ENCODE assay signal across 10 cellular contexts in the genomic region with DNA sequence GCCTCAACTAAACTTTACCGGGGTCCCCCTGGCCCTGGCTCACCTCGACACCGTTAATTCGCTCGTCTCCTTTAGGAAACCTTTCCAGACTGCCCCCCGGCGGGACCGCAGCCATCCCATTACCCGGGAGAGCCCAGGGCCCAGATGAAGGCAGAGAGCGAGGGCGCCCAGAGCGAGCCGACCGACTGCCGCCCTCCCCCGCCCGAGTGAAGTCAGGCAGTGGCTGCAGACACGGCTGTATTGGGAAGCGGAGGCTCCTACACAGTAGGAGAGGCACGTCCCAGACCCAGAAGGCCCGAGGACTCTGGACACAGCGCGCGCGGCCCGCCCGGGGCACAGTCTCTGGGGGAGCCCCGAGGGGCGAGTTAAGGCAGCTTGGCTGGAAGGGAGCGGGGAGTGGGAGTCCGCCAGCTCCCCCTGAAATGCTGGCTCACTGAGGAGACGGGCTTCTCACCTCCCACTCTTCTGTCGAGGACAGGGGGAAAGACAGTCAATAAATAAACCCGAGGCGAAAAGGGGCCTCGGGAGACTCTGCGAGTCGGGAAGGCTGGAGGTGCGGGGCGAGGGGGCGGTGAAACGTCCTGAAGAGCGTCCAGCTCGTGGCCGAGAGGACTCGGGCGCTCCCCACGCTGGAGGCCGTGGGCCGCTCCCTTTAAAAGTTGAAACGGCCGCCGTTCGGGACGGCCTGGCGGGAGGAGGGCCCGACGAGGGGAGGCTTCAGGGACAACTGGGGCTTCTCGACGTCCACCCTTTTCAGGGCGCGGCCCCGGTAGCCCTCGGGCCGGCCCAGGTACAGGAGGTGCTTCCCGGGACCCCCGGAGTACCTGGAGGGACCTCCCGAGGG. TPM values are rescaled to one million over a fixed set of nuclear protein-coding genes. Genes with fewer than 3 reads are reported as not detected.
DNase-seq lines count a peak whose midpoint lies in the region; ATAC-seq and TF ChIP-seq lines count a peak whose summit lies in the region.
"Had no signal": no experiment of that assay in that cellular context is flagged by ENCODE, and none has a peak within 500 bp of the region (broad histone marks: within the 10 kb centered on the region; RNA-seq: fewer than 3 reads in every experiment).

No MANE protein-coding gene starts in this region.

- H3K9me3 ChIP-seq in colonic mucosa (no peaks in the 10 kb centered on the region), right lobe of liver (no peaks in the 10 kb centered on the region), testis (no peaks in the 10 kb centered on the region)

- TF ChIP-seq POLR2A in right lobe of liver (IDR thresholded peaks at IDR 0.05) (no peak), testis (IDR thresholded peaks at IDR 0.05) (no peak)

- peak; percentile 36 for DNase-seq in NCI-H748 (lab: John Stamatoyannopoulos, UW; ENCODE audit: unreplicated experiment)
- no peak for DNase-seq in NCI-H748 treated with DMSO at 0.1 percent for 48 hours (lab: John Stamatoyannopoulos, UW)
- DNase-seq in colonic mucosa = peak; percentile 38
- peak in 1 of 3 donors; percentile 36 for DNase-seq in right lobe of liver
- DNase-seq in testis = peak; percentile 71
- DNase-seq in pons (ENCODE audit: low spot score) = no peak
- no peak for DNase-seq in ureter (ENCODE audit: low spot score)

- H3K9ac ChIP-seq in colonic mucosa (ENCODE audit: low read depth in 2 of 2, low read length in 2 of 2) = peak overlapping the region; percentile 50 to 51

- H3K27ac ChIP-seq in colonic mucosa = no peak overlapping the region
- H3K27ac ChIP-seq in right lobe of liver = no peak overlapping the region
- peak overlapping the region; percentile 66 to 82 for H3K27ac ChIP-seq in testis
- H3K27ac ChIP-seq: 22Rv1, cardiac muscle cell had no signal

- WGBS in right lobe of liver (ENCODE audit: insufficient coverage, low coverage, low lambda C conversion rate, missing lambda C conversion rate) = 63% methylated on average over 39 of the region's 68 CpGs
- 17 to 27% methylated on average over 30 to 64 of the region's 68 CpGs for WGBS in testis, 2 donors

- H3K27me3 ChIP-seq in colonic mucosa (peaks cover 8% of the 10 kb centered on the region), right lobe of liver (no peaks in the 10 kb centered on the region), testis (no peaks in the 10 kb centered on the region)

- TF ChIP-seq CTCF in colonic mucosa (IDR thresholded peaks at IDR 0.05) (no peak), right lobe of liver (IDR thresholded peaks at IDR 0.05) (no peak), testis (IDR thresholded peaks at IDR 0.05) (no peak)

- H3K4me3 ChIP-seq in colonic mucosa (peak overlapping the region; percentile 27), right lobe of liver (peak overlapping the region; percentile 17 to 41 (median 26)), testis (peak overlapping the region; percentile 42 to 53)

- H3K36me3 ChIP-seq in colonic mucosa = no peaks in the 10 kb centered on the region
- no peaks in the 10 kb centered on the region for H3K36me3 ChIP-seq in right lobe of liver
- no peaks in the 10 kb centered on the region for H3K36me3 ChIP-seq in testis (ENCODE audit: low read depth, missing control alignments)

- intact Hi-C loops in colonic mucosa (cut with DNase I) = no loop called here
- intact Hi-C loops in right lobe of liver (cut with DNase I) = no loop called here
- intact Hi-C loops in testis (cut with DNase I; ENCODE audit: low total_unique reads) = no loop called here

- ATAC-seq in right lobe of liver (peak; percentile 15 to 29 (median 24)), GM21529 (IDR thresholded peaks at IDR 0.05; ENCODE audit: unreplicated experiment) (no peak)

- H3K4me1 ChIP-seq in colonic mucosa (no peaks in the 10 kb centered on the region), right lobe of liver (no peaks in the 10 kb centered on the region), testis (peaks cover 31% of the 10 kb centered on the region)

RNA-seq across cellular contexts. Expression of a gene that starts 14.4 kb away (rescaled TPM):
- total RNA-seq in colonic mucosa (1 to 10 TPM; 1.6 to 3.2 TPM), right lobe of liver (1 to 10 TPM in 5 of 6 experiments, under 1 TPM in 1; 0.87 to 8.3 (median 4.1) TPM), testis (100 to 1,000 TPM; 134 to 175 TPM), ureter (6.2 TPM)
- 71.6 TPM for polyA plus RNA-seq in testis (ENCODE audit: insufficient read depth, low read depth, low replicate concordance)

RNA-seq across cellular contexts. Expression of a gene that starts 24.4 kb away (rescaled TPM):
- total RNA-seq in colonic mucosa = 1 to 10 TPM in 1 of 2 donors, under 1 TPM in 1; 0.72 to 1.2 TPM
- total RNA-seq in right lobe of liver = 1 to 10 TPM; 1.1 to 4.2 (median 2.2) TPM
- total RNA-seq in testis = under 1 TPM; 0.55 to 0.99 TPM
- 2.1 TPM for polyA plus RNA-seq in testis (ENCODE audit: insufficient read depth, low read depth, low replicate concordance)
- total RNA-seq in ureter = 0.34 TPM

RNA-seq across cellular contexts. Expression of a gene that starts 33.6 kb away (rescaled TPM):
- total RNA-seq in colonic mucosa = 1 to 10 TPM; 6.8 to 7.2 TPM
- total RNA-seq in right lobe of liver = 1 to 10 TPM; 2.7 to 6.4 (median 4.5) TPM
- total RNA-seq in testis = 10 to 100 TPM; 14.9 to 17.0 TPM
- 9.5 TPM for polyA plus RNA-seq in testis (ENCODE audit: insufficient read depth, low read depth, low replicate concordance)
- 12.0 TPM for total RNA-seq in ureter

RNA-seq across cellular contexts. Expression of a gene that starts 33.9 kb away (rescaled TPM):
- total RNA-seq in colonic mucosa (10 to 100 TPM; 22.7 to 31.8 TPM), right lobe of liver (10 to 100 TPM in 2 of 6 experiments, 1 to 10 TPM in 4; 7.5 to 13.2 (median 8.5) TPM), testis (10 to 100 TPM; 27.5 to 31.7 TPM), ureter (24.2 TPM)
- 46.0 TPM for polyA plus RNA-seq in testis (ENCODE audit: insufficient read depth, low read depth, low replicate concordance)

RNA-seq across cellular contexts. Expression of a gene that starts 43.7 kb away (rescaled TPM):
- under 1 TPM in 1 of 2 donors, not detected in 1; 0.67 TPM for total RNA-seq in colonic mucosa
- total RNA-seq in right lobe of liver = not detected
- not detected for total RNA-seq in testis
- 2.1 TPM for polyA plus RNA-seq in testis (ENCODE audit: insufficient read depth, low read depth, low replicate concordance)
- total RNA-seq in ureter = 2.0 TPM
- polyA plus RNA-seq: cardiac muscle cell had no signal

Comparison
In these comparisons a context has a peak if more than half of its experiments do, and no peak if none do; other contexts are left out.
1. DNase-seq: peak in NCI-H748 (single experiment), colonic mucosa (single experiment) and testis (single experiment); none in NCI-H748 treated with DMSO at 0.1 percent for 48 hours (single experiment), pons (single experiment) and ureter (single experiment).
2. H3K27ac ChIP-seq: peak in testis (2 of 2); none in colonic mucosa (single experiment) and right lobe of liver (0 of 3).
3. RNA of a gene that starts 14.4 kb away (total RNA-seq): 134 to 175 TPM in testis; 6.2 TPM in ureter (single experiment), 0.87 to 8.3 TPM in right lobe of liver and 1.6 to 3.2 TPM in colonic mucosa; every median in the first group is over 10 times any median in the second.
4. Peak in every context shown above with its lines, with median percentiles within 50 percentile points of each other: H3K4me3 ChIP-seq.